9 cellular contexts compared by ENCODE assay signal in the genomic region with DNA sequence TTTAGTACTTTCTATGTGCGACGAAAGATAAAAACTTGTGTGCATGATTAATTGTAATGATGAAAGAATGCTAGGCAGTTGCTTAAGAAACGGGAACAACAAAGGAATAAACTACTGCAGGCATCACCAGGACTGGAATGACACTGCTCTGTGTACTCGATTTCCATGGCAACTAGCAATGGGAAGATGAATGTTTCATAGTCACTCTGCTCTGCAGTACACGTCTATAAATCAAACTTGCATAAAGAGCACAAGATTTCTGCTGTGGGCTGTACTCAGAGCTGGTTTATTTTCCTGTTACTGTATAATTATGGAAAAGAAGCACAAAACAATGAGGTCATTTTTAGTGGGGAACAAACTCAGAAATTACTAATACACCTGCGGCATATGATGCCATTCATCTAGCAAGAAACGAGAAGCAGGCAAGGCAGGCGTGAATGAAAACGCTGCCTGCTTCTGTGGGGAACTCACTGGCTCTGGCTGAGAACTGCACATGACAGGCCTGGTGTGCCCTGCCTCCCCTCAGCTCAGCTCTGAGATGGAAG. TPM values are rescaled to one million over a fixed set of nuclear protein-coding genes. Genes with fewer than 3 reads are reported as not detected.
DNase-seq lines count a peak whose midpoint lies in the region; ATAC-seq and TF ChIP-seq lines count a peak whose summit lies in the region.
"Had no signal": no experiment of that assay in that cellular context is flagged by ENCODE, and none has a peak within 500 bp of the region (broad histone marks: within the 10 kb centered on the region; RNA-seq: fewer than 3 reads in every experiment).

No MANE protein-coding gene starts in this region.

- TF ChIP-seq CTCF in gastroesophageal sphincter (IDR thresholded peaks at IDR 0.05) (no peak), sigmoid colon (IDR thresholded peaks at IDR 0.05) (no peak)

- H3K4me3 ChIP-seq in HAP-1: no peak overlapping the region
- H3K4me3 ChIP-seq in gastroesophageal sphincter: no peak overlapping the region
- H3K4me3 ChIP-seq in sigmoid colon: no peak overlapping the region
- no peak overlapping the region for H3K4me3 ChIP-seq in H7 (ENCODE audit: insufficient read depth, low read depth, low read length)
- H3K4me3 ChIP-seq: right lobe of liver had no signal

- ATAC-seq in gastroesophageal sphincter: peak; percentile 85
- ATAC-seq in GM21786 (IDR thresholded peaks at IDR 0.05; ENCODE audit: unreplicated experiment): no peak
- ATAC-seq in HG02938 (IDR thresholded peaks at IDR 0.05; ENCODE audit: unreplicated experiment): no peak
- ATAC-seq in HG02981 (IDR thresholded peaks at IDR 0.05; ENCODE audit: unreplicated experiment): no peak

- peak overlapping the region; percentile 44 to 80 (median 74) for H3K27ac ChIP-seq in gastroesophageal sphincter
- H3K27ac ChIP-seq in sigmoid colon: peak overlapping the region; percentile 8 to 70 (median 56)

- WGBS in gastroesophageal sphincter (ENCODE audit: low coverage in 1 of 2), 2 donors: 3 to 13% methylated on average over 8 to 9 of the region's 9 CpGs
- WGBS in sigmoid colon, 2 donors: 11 to 32% methylated on average over 9 of the region's 9 CpGs

- peak; percentile 66 to 95 for DNase-seq in HAP-1 (ENCODE audit: low spot score in 2 of 2)
- DNase-seq in SK-MEL-5 (ENCODE audit: low read depth, low spot score): peak; percentile 19
- DNase-seq in sigmoid colon: no peak
- no peak for DNase-seq in H7
- DNase-seq: right lobe of liver had no signal

- intact Hi-C loops in sigmoid colon (cut with DNase I): loop anchor here (2.0 to 10.0 kb wide), 2 partner anchors 298 to 494 kb away; no protein-coding TSS in a partner anchor

- H3K4me1 ChIP-seq in HAP-1 (peaks cover 28% of the 10 kb centered on the region), gastroesophageal sphincter (peaks cover 6 to 39% (median 7%) of the 10 kb centered on the region in 3 donors), sigmoid colon (peaks cover 0 to 39% (median 33%) of the 10 kb centered on the region in 4 donors)

- H3K27me3 ChIP-seq in HAP-1 (ENCODE audit: low read depth): no peaks in the 10 kb centered on the region
- no peaks in the 10 kb centered on the region for H3K27me3 ChIP-seq in gastroesophageal sphincter
- H3K27me3 ChIP-seq in sigmoid colon: no peaks in the 10 kb centered on the region
- H3K27me3 ChIP-seq in H7 (ENCODE audit: control insufficient read depth, insufficient read depth, low read length): no peaks in the 10 kb centered on the region
- H3K27me3 ChIP-seq: right lobe of liver had no signal

- TF ChIP-seq EP300 in gastroesophageal sphincter (IDR thresholded peaks at IDR 0.05) (no peak), sigmoid colon (IDR thresholded peaks at IDR 0.05) (peak in 3 of 4 donors; percentile 30 to 86 (median 57))

- in situ Hi-C loops in HAP-1 (cut with MboI; ENCODE audit: low sequenced_read_pairs): loop anchor here (5.0 to 25.0 kb wide), 4 partner anchors 288 to 870 kb away; a partner anchor contains a TSS
- in situ Hi-C loops in SK-MEL-5 (cut with HindIII; ENCODE audit: low pct_unique_long_range_greater_than_20kb, low sequenced_read_pairs): no loop called here

- H3K36me3 ChIP-seq in HAP-1 (replicated peaks): no peaks in the 10 kb centered on the region
- H3K36me3 ChIP-seq in gastroesophageal sphincter: no peaks in the 10 kb centered on the region
- H3K36me3 ChIP-seq in sigmoid colon: no peaks in the 10 kb centered on the region
- H3K36me3 ChIP-seq in H7 (replicated peaks; ENCODE audit: control insufficient read depth, insufficient read depth, low read length): no peaks in the 10 kb centered on the region
- H3K36me3 ChIP-seq: right lobe of liver had no signal

- H3K9me3 ChIP-seq in HAP-1 (no peaks in the 10 kb centered on the region), gastroesophageal sphincter (no peaks in the 10 kb centered on the region), sigmoid colon (no peaks in the 10 kb centered on the region)
- H3K9me3 ChIP-seq: right lobe of liver had no signal

- no peak for TF ChIP-seq POLR2A in gastroesophageal sphincter (IDR thresholded peaks at IDR 0.05)
- TF ChIP-seq POLR2A in sigmoid colon (IDR thresholded peaks at IDR 0.05): no peak

RNA-seq across cellular contexts. Expression of a gene that starts 41.8 kb away (rescaled TPM):
- total RNA-seq in SK-MEL-5 (2014; rRNA removed; shearing (Covaris generic)): 3.3 and 6.1 TPM in 2 replicates
- polyA plus RNA-seq in SK-MEL-5 (2015; cell fraction: cytosol; rRNA removed): 2.1 and 4.0 TPM in 2 replicates
- 3.3 and 6.0 TPM in 2 replicates for polyA plus RNA-seq in SK-MEL-5 (2015; cell fraction: nucleus; rRNA removed)
- total RNA-seq in gastroesophageal sphincter (1 to 10 TPM in 3 of 4 donors, under 1 TPM in 1; 0.93 to 9.6 (median 3.1) TPM), sigmoid colon (1 to 10 TPM; 7.8 to 8.9 (median 8.8) TPM)
- 1 to 10 TPM; 7.2 to 9.0 (median 8.3) TPM for polyA plus RNA-seq in sigmoid colon
- 9.8 and 10.8 TPM in 2 replicates for total RNA-seq in H7 (2014; rRNA removed; shearing (Covaris generic))

RNA-seq across cellular contexts. Expression of a gene that starts 43.0 kb away (rescaled TPM):
- total RNA-seq in SK-MEL-5 (2014; rRNA removed; shearing (Covaris generic)): 11.7 and 16.6 TPM in 2 replicates
- polyA plus RNA-seq in SK-MEL-5 (2015; cell fraction: cytosol; rRNA removed): 8.5 and 9.6 TPM in 2 replicates
- polyA plus RNA-seq in SK-MEL-5 (2015; cell fraction: nucleus; rRNA removed): 15.9 and 21.2 TPM in 2 replicates
- total RNA-seq in gastroesophageal sphincter (10 to 100 TPM in 2 of 4 donors, 1 to 10 TPM in 2; 5.4 to 12.1 (median 10.3) TPM), sigmoid colon (1 to 10 TPM; 6.4 to 8.3 (median 7.5) TPM)
- polyA plus RNA-seq in sigmoid colon: 10 to 100 TPM in 1 of 3 donors, 1 to 10 TPM in 2; 6.0 to 11.7 (median 6.2) TPM
- total RNA-seq in H7 (2014; rRNA removed; shearing (Covaris generic)): 59.5 and 75.4 TPM in 2 replicates

Comparison
In these comparisons a context has a peak if more than half of its experiments do, and no peak if none do; other contexts are left out.
1. DNase-seq: peak in HAP-1 (2 of 2) and SK-MEL-5 (single experiment); none in sigmoid colon (single experiment) and H7 (single experiment).